1 cellular context compared by ENCODE assay signal in genomic region chr20:38115205-38115604, GRCh38.
TF ChIP-seq lines count a peak whose summit lies in the region.

No MANE protein-coding gene starts in this region.

TF ChIP-seq in HepG2, 621 proteins besides CTCF, POLR2A, EP300 and RAD21 (continued from another document):
- no peak for TF ChIP-seq CREM (IDR thresholded peaks at IDR 0.05)
- no peak for TF ChIP-seq CREM (CRISPR knock-in tag; IDR thresholded peaks at IDR 0.05)
- no peak for TF ChIP-seq HDAC1 (CRISPR knock-in tag; IDR thresholded peaks at IDR 0.05)
